In the genomic region with DNA sequence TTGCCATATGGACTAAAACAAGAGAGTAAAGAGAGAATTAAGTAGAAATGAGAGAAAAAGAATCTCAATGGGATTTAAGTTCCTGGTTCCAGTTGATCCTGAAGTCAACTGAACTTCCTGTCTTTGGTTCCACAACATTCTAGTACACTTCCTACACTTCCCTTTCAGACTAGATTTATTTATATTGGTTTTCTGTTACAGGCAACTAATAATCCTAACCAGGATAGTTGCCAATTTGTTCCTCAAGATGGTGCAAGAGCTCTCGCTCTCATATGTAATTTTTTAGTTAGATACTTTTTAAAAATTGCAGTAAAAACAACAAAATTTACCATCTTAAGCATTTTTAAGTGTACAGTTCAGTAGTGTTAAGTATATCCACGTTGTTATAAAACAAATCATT, we compare ENCODE assay signal across 1 cellular context.
TF ChIP-seq lines count a peak whose summit lies in the region.

No MANE protein-coding gene starts in this region.

TF ChIP-seq in GM23338, 12 proteins besides CTCF, POLR2A, EP300 and RAD21 (continued from another document):
- TF ChIP-seq, protein P1, sequence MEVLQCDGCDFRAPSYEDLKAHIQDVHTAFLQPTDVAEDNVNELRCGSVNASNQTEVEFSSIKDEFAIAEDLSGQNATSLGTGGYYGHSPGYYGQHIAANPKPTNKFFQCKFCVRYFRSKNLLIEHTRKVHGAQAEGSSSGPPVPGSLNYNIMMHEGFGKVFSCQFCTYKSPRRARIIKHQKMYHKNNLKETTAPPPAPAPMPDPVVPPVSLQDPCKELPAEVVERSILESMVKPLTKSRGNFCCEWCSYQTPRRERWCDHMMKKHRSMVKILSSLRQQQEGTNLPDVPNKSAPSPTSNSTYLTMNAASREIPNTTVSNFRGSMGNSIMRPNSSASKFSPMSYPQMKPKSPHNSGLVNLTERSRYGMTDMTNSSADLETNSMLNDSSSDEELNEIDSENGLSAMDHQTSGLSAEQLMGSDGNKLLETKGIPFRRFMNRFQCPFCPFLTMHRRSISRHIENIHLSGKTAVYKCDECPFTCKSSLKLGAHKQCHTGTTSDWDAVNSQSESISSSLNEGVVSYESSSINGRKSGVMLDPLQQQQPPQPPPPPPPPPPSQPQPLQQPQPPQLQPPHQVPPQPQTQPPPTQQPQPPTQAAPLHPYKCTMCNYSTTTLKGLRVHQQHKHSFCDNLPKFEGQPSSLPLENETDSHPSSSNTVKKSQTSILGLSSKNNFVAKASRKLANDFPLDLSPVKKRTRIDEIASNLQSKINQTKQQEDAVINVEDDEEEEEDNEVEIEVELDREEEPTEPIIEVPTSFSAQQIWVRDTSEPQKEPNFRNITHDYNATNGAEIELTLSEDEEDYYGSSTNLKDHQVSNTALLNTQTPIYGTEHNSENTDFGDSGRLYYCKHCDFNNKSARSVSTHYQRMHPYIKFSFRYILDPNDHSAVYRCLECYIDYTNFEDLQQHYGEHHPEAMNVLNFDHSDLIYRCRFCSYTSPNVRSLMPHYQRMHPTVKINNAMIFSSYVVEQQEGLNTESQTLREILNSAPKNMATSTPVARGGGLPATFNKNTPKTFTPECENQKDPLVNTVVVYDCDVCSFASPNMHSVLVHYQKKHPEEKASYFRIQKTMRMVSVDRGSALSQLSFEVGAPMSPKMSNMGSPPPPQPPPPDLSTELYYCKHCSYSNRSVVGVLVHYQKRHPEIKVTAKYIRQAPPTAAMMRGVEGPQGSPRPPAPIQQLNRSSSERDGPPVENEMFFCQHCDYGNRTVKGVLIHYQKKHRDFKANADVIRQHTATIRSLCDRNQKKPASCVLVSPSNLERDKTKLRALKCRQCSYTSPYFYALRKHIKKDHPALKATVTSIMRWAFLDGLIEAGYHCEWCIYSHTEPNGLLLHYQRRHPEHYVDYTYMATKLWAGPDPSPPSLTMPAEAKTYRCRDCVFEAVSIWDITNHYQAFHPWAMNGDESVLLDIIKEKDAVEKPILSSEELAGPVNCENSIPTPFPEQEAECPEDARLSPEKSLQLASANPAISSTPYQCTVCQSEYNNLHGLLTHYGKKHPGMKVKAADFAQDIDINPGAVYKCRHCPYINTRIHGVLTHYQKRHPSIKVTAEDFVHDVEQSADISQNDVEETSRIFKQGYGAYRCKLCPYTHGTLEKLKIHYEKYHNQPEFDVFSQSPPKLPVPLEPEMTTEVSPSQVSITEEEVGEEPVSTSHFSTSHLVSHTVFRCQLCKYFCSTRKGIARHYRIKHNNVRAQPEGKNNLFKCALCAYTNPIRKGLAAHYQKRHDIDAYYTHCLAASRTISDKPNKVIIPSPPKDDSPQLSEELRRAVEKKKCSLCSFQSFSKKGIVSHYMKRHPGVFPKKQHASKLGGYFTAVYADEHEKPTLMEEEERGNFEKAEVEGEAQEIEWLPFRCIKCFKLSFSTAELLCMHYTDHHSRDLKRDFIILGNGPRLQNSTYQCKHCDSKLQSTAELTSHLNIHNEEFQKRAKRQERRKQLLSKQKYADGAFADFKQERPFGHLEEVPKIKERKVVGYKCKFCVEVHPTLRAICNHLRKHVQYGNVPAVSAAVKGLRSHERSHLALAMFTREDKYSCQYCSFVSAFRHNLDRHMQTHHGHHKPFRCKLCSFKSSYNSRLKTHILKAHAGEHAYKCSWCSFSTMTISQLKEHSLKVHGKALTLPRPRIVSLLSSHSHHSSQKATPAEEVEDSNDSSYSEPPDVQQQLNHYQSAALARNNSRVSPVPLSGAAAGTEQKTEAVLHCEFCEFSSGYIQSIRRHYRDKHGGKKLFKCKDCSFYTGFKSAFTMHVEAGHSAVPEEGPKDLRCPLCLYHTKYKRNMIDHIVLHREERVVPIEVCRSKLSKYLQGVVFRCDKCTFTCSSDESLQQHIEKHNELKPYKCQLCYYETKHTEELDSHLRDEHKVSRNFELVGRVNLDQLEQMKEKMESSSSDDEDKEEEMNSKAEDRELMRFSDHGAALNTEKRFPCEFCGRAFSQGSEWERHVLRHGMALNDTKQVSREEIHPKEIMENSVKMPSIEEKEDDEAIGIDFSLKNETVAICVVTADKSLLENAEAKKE (CRISPR knock-in tag; IDR thresholded peaks at IDR 0.05): no peak
- TF ChIP-seq ZNF114 (CRISPR knock-in tag; IDR thresholded peaks at IDR 0.05) (no peak), REST (IDR thresholded peaks at IDR 0.05; ENCODE audit: unreplicated experiment) (no peak), JUNB (IDR thresholded peaks at IDR 0.05; ENCODE audit: unreplicated experiment) (no peak), ZNF331 (CRISPR knock-in tag; IDR thresholded peaks at IDR 0.05; ENCODE audit: low read depth) (no peak), EZH2phosphoT487 (IDR thresholded peaks at IDR 0.05; ENCODE audit: unreplicated experiment) (no peak), EZH2 (IDR thresholded peaks at IDR 0.05; ENCODE audit: low read depth, unreplicated experiment) (no peak)
- TF ChIP-seq, protein P2, sequence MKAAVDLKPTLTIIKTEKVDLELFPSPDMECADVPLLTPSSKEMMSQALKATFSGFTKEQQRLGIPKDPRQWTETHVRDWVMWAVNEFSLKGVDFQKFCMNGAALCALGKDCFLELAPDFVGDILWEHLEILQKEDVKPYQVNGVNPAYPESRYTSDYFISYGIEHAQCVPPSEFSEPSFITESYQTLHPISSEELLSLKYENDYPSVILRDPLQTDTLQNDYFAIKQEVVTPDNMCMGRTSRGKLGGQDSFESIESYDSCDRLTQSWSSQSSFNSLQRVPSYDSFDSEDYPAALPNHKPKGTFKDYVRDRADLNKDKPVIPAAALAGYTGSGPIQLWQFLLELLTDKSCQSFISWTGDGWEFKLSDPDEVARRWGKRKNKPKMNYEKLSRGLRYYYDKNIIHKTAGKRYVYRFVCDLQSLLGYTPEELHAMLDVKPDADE (IDR thresholded peaks at IDR 0.05): no peak
